1 cellular context compared by ENCODE assay signal in genomic region chr3:9932843-9933560, GRCh38.
TF ChIP-seq lines count a peak whose summit lies in the region.

No MANE protein-coding gene starts in this region.

TF ChIP-seq in K562, 482 proteins besides CTCF, POLR2A, EP300 and RAD21 (continued from another document):
- TF ChIP-seq HMGXB4 (CRISPR knock-in tag; IDR thresholded peaks at IDR 0.05) (peak; percentile 67; the same call in 1 of the 2 replicates), SAFB2 (IDR thresholded peaks at IDR 0.05; ENCODE audit: borderline replicate concordance, low read depth, low read length, severe bottlenecking) (no peak), E2F5 (CRISPR knock-in tag; IDR thresholded peaks at IDR 0.05) (no peak; the same call in 1 of the 2 replicates), NR2F6 (CRISPR knock-in tag; IDR thresholded peaks at IDR 0.05) (no peak), HBP1 (CRISPR knock-in tag; IDR thresholded peaks at IDR 0.05) (no peak; the same call in 1 of the 2 replicates), PURB (CRISPR knock-in tag; IDR thresholded peaks at IDR 0.05; ENCODE audit: low read depth) (no peak), PRMT5 (CRISPR knock-in tag; IDR thresholded peaks at IDR 0.05) (no peak), TGIF2 (CRISPR knock-in tag; IDR thresholded peaks at IDR 0.05) (peak; percentile 96; the same call in 1 of the 2 replicates), KDM1A (IDR thresholded peaks at IDR 0.05) (no peak), JUNB (CRISPR knock-in tag; conservative IDR thresholded peaks at IDR 0.05) (no peak), ESRRA (IDR thresholded peaks at IDR 0.05; ENCODE audit: borderline replicate concordance, low read depth) (peak; percentile 64; the same call in 1 of the 2 replicates), TRIM24 (IDR thresholded peaks at IDR 0.05) (0 out of 4 replicates have a peak, but pooled peaks of 1 of the 2 experiments have one; percentile 6)
